In the genomic region with DNA sequence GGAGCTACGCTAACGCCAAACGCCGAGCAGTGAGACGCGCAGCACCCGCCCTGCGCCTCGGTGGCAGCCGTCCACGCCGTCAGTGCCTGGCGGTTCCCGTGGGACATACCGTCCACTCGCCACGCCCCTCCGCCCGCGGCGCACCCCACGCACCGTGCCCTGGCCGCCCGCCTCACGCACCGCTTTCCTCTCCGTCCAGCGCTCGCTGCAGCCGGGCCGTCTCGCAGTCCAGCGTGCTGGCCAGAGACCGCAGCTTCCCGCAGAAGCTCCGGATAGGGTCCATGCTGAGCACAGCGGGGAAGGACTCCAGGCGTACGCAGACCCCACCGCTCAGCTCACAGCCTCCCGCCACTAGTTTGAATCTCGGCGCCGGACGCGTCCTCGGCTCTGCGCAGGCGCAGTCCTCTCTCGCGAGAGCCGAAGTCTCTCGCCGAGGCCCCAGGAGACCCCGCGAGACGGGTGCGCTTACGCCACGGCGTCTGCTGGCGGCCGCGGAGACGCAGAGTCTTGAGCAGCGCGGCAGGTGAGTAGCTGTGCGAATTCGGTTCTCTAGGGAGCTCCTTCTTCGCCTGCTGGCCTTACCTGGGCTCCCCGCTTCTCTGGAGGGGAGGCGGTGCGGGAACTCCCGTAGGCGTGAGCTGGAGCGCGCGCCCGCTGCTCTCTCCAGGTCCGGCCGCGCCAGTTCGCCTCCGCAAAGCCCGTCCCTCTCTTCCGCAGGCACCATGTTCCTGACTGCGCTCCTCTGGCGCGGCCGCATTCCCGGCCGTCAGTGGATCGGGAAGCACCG, we compare ENCODE assay signal across 1 cellular context.
TF ChIP-seq lines count a peak whose summit lies in the region.

A gene (plus strand): TSS at position 464 of the 787 bp plus-strand sequence. CDS start 259 bp downstream, at position 723.
A gene (minus strand): TSS at position 358 of the 787 bp plus-strand sequence. CDS start 75 bp downstream, at position 283.

TF ChIP-seq in HepG2, 621 proteins besides CTCF, POLR2A, EP300 and RAD21 (continued from another document and continues in another):
- no peak for TF ChIP-seq HMG20B (CRISPR knock-in tag; conservative IDR thresholded peaks at IDR 0.05)
- TF ChIP-seq, protein P1, sequence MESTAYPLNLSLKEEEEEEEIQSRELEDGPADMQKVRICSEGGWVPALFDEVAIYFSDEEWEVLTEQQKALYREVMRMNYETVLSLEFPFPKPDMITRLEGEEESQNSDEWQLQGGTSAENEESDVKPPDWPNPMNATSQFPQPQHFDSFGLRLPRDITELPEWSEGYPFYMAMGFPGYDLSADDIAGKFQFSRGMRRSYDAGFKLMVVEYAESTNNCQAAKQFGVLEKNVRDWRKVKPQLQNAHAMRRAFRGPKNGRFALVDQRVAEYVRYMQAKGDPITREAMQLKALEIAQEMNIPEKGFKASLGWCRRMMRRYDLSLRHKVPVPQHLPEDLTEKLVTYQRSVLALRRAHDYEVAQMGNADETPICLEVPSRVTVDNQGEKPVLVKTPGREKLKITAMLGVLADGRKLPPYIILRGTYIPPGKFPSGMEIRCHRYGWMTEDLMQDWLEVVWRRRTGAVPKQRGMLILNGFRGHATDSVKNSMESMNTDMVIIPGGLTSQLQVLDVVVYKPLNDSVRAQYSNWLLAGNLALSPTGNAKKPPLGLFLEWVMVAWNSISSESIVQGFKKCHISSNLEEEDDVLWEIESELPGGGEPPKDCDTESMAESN (CRISPR knock-in tag; conservative IDR thresholded peaks at IDR 0.05): peak; percentile 95
- TF ChIP-seq TP53 (CRISPR knock-in tag; conservative IDR thresholded peaks at IDR 0.05): no peak; the same call in 1 of the 2 replicates
- TF ChIP-seq REL (CRISPR knock-in tag; conservative IDR thresholded peaks at IDR 0.05): peak; percentile 80
- TF ChIP-seq CBX1 (IDR thresholded peaks at IDR 0.05; ENCODE audit: low read depth): peak; percentile 54
- TF ChIP-seq, protein P2, sequence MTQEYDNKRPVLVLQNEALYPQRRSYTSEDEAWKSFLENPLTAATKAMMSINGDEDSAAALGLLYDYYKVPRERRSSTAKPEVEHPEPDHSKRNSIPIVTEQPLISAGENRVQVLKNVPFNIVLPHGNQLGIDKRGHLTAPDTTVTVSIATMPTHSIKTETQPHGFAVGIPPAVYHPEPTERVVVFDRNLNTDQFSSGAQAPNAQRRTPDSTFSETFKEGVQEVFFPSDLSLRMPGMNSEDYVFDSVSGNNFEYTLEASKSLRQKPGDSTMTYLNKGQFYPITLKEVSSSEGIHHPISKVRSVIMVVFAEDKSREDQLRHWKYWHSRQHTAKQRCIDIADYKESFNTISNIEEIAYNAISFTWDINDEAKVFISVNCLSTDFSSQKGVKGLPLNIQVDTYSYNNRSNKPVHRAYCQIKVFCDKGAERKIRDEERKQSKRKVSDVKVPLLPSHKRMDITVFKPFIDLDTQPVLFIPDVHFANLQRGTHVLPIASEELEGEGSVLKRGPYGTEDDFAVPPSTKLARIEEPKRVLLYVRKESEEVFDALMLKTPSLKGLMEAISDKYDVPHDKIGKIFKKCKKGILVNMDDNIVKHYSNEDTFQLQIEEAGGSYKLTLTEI (CRISPR knock-in tag; conservative IDR thresholded peaks at IDR 0.05): no peak
- TF ChIP-seq HNRNPH1 (optimal IDR thresholded peaks at IDR 0.05; ENCODE audit: low read depth, low read length): no peak
- TF ChIP-seq, protein P3, sequence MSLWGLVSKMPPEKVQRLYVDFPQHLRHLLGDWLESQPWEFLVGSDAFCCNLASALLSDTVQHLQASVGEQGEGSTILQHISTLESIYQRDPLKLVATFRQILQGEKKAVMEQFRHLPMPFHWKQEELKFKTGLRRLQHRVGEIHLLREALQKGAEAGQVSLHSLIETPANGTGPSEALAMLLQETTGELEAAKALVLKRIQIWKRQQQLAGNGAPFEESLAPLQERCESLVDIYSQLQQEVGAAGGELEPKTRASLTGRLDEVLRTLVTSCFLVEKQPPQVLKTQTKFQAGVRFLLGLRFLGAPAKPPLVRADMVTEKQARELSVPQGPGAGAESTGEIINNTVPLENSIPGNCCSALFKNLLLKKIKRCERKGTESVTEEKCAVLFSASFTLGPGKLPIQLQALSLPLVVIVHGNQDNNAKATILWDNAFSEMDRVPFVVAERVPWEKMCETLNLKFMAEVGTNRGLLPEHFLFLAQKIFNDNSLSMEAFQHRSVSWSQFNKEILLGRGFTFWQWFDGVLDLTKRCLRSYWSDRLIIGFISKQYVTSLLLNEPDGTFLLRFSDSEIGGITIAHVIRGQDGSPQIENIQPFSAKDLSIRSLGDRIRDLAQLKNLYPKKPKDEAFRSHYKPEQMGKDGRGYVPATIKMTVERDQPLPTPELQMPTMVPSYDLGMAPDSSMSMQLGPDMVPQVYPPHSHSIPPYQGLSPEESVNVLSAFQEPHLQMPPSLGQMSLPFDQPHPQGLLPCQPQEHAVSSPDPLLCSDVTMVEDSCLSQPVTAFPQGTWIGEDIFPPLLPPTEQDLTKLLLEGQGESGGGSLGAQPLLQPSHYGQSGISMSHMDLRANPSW (CRISPR knock-in tag; IDR thresholded peaks at IDR 0.05; ENCODE audit: borderline replicate concordance): no peak
- TF ChIP-seq ELF1 (CRISPR knock-in tag; IDR thresholded peaks at IDR 0.05): peak; percentile 52; the same call in 1 of the 2 replicates
- TF ChIP-seq, protein P4, sequence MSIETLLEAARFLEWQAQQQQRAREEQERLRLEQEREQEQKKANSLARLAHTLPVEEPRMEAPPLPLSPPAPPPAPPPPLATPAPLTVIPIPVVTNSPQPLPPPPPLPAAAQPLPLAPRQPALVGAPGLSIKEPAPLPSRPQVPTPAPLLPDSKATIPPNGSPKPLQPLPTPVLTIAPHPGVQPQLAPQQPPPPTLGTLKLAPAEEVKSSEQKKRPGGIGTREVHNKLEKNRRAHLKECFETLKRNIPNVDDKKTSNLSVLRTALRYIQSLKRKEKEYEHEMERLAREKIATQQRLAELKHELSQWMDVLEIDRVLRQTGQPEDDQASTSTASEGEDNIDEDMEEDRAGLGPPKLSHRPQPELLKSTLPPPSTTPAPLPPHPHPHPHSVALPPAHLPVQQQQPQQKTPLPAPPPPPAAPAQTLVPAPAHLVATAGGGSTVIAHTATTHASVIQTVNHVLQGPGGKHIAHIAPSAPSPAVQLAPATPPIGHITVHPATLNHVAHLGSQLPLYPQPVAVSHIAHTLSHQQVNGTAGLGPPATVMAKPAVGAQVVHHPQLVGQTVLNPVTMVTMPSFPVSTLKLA (IDR thresholded peaks at IDR 0.05): peak; percentile 29
- TF ChIP-seq NFKBIZ (CRISPR knock-in tag; IDR thresholded peaks at IDR 0.05): peak; percentile 47; the same call in 1 of the 2 replicates
- TF ChIP-seq ZNF839 (CRISPR knock-in tag; IDR thresholded peaks at IDR 0.05; ENCODE audit: borderline replicate concordance): no peak
- TF ChIP-seq, protein P5, sequence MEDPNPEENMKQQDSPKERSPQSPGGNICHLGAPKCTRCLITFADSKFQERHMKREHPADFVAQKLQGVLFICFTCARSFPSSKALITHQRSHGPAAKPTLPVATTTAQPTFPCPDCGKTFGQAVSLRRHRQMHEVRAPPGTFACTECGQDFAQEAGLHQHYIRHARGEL (CRISPR knock-in tag; IDR thresholded peaks at IDR 0.05): no peak; the same call in 1 of the 2 replicates
- no peak for TF ChIP-seq PTBP1 (IDR thresholded peaks at IDR 0.05; ENCODE audit: low read depth, low read length, poor library complexity, severe bottlenecking)
- TF ChIP-seq, protein P6, sequence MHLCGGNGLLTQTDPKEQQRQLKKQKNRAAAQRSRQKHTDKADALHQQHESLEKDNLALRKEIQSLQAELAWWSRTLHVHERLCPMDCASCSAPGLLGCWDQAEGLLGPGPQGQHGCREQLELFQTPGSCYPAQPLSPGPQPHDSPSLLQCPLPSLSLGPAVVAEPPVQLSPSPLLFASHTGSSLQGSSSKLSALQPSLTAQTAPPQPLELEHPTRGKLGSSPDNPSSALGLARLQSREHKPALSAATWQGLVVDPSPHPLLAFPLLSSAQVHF (CRISPR knock-in tag; IDR thresholded peaks at IDR 0.05): peak; percentile 95
- TF ChIP-seq, protein P7, sequence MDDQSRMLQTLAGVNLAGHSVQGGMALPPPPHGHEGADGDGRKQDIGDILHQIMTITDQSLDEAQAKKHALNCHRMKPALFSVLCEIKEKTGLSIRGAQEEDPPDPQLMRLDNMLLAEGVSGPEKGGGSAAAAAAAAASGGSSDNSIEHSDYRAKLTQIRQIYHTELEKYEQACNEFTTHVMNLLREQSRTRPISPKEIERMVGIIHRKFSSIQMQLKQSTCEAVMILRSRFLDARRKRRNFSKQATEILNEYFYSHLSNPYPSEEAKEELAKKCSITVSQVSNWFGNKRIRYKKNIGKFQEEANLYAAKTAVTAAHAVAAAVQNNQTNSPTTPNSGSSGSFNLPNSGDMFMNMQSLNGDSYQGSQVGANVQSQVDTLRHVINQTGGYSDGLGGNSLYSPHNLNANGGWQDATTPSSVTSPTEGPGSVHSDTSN (CRISPR knock-in tag; IDR thresholded peaks at IDR 0.05; ENCODE audit: borderline replicate concordance): no peak
- peak; percentile 88 for TF ChIP-seq ZNF776 (CRISPR knock-in tag; IDR thresholded peaks at IDR 0.05)
- TF ChIP-seq, protein P8, sequence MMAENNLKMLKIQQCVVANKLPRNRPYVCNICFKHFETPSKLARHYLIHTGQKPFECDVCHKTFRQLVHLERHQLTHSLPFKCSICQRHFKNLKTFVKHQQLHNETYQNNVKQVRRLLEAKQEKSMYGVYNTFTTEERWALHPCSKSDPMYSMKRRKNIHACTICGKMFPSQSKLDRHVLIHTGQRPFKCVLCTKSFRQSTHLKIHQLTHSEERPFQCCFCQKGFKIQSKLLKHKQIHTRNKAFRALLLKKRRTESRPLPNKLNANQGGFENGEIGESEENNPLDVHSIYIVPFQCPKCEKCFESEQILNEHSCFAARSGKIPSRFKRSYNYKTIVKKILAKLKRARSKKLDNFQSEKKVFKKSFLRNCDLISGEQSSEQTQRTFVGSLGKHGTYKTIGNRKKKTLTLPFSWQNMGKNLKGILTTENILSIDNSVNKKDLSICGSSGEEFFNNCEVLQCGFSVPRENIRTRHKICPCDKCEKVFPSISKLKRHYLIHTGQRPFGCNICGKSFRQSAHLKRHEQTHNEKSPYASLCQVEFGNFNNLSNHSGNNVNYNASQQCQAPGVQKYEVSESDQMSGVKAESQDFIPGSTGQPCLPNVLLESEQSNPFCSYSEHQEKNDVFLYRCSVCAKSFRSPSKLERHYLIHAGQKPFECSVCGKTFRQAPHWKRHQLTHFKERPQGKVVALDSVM (CRISPR knock-in tag; IDR thresholded peaks at IDR 0.05): no peak; the same call in 1 of the 2 replicates
- no peak for TF ChIP-seq SNAI1 (CRISPR knock-in tag; IDR thresholded peaks at IDR 0.05; ENCODE audit: borderline replicate concordance)
- 0 out of 2 replicates have a peak, but pooled peaks have one; percentile 24 for TF ChIP-seq ZNF678 (CRISPR knock-in tag; IDR thresholded peaks at IDR 0.05)
- TF ChIP-seq NFYB (CRISPR knock-in tag; IDR thresholded peaks at IDR 0.05): 0 out of 2 replicates have a peak, but pooled peaks have one; percentile 17
- TF ChIP-seq, protein P9, sequence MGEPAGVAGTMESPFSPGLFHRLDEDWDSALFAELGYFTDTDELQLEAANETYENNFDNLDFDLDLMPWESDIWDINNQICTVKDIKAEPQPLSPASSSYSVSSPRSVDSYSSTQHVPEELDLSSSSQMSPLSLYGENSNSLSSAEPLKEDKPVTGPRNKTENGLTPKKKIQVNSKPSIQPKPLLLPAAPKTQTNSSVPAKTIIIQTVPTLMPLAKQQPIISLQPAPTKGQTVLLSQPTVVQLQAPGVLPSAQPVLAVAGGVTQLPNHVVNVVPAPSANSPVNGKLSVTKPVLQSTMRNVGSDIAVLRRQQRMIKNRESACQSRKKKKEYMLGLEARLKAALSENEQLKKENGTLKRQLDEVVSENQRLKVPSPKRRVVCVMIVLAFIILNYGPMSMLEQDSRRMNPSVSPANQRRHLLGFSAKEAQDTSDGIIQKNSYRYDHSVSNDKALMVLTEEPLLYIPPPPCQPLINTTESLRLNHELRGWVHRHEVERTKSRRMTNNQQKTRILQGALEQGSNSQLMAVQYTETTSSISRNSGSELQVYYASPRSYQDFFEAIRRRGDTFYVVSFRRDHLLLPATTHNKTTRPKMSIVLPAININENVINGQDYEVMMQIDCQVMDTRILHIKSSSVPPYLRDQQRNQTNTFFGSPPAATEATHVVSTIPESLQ (CRISPR knock-in tag; conservative IDR thresholded peaks at IDR 0.05): no peak
- TF ChIP-seq, protein P10, sequence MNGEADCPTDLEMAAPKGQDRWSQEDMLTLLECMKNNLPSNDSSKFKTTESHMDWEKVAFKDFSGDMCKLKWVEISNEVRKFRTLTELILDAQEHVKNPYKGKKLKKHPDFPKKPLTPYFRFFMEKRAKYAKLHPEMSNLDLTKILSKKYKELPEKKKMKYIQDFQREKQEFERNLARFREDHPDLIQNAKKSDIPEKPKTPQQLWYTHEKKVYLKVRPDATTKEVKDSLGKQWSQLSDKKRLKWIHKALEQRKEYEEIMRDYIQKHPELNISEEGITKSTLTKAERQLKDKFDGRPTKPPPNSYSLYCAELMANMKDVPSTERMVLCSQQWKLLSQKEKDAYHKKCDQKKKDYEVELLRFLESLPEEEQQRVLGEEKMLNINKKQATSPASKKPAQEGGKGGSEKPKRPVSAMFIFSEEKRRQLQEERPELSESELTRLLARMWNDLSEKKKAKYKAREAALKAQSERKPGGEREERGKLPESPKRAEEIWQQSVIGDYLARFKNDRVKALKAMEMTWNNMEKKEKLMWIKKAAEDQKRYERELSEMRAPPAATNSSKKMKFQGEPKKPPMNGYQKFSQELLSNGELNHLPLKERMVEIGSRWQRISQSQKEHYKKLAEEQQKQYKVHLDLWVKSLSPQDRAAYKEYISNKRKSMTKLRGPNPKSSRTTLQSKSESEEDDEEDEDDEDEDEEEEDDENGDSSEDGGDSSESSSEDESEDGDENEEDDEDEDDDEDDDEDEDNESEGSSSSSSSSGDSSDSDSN (CRISPR knock-in tag; IDR thresholded peaks at IDR 0.05): peak; percentile 90
- no peak for TF ChIP-seq ZNF530 (CRISPR knock-in tag; IDR thresholded peaks at IDR 0.05; ENCODE audit: low read depth)
- TF ChIP-seq NR1H2 (CRISPR knock-in tag; IDR thresholded peaks at IDR 0.05; ENCODE audit: borderline replicate concordance, low read depth): 0 out of 2 replicates have a peak, but pooled peaks have one; percentile 64
- TF ChIP-seq ZNF569 (CRISPR knock-in tag; IDR thresholded peaks at IDR 0.05; ENCODE audit: borderline replicate concordance): no peak; the same call in 1 of the 2 replicates
- TF ChIP-seq TBX2 (CRISPR knock-in tag; IDR thresholded peaks at IDR 0.05; ENCODE audit: borderline replicate concordance): peak; percentile 76
- TF ChIP-seq ZNF724P (CRISPR knock-in tag; IDR thresholded peaks at IDR 0.05; ENCODE audit: borderline replicate concordance): peak; percentile 96
- no peak for TF ChIP-seq HNF4G (IDR thresholded peaks at IDR 0.05; ENCODE audit: borderline replicate concordance, low read depth, low read length)
- TF ChIP-seq HNF4G (CRISPR knock-in tag; IDR thresholded peaks at IDR 0.05; ENCODE audit: borderline replicate concordance, low read depth): no peak
- TF ChIP-seq, protein P11, sequence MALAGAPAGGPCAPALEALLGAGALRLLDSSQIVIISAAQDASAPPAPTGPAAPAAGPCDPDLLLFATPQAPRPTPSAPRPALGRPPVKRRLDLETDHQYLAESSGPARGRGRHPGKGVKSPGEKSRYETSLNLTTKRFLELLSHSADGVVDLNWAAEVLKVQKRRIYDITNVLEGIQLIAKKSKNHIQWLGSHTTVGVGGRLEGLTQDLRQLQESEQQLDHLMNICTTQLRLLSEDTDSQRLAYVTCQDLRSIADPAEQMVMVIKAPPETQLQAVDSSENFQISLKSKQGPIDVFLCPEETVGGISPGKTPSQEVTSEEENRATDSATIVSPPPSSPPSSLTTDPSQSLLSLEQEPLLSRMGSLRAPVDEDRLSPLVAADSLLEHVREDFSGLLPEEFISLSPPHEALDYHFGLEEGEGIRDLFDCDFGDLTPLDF (CRISPR knock-in tag; IDR thresholded peaks at IDR 0.05): peak; percentile 98
